In genomic region chr22:33844273-33844672, GRCh38 we compare ENCODE assay signal across 26 cellular contexts.
DNase-seq lines count a peak whose midpoint lies in the region; ATAC-seq, FAIRE-seq and TF ChIP-seq lines count a peak whose summit lies in the region.
"Had no signal": no experiment of that assay in that cellular context is flagged by ENCODE, and none has a peak within 500 bp of the region (broad histone marks: within the 10 kb centered on the region; RNA-seq: fewer than 3 reads in every experiment).

No MANE protein-coding gene starts in this region.

- peak; percentile 21 for ATAC-seq in Right ventricle myocardium inferior
- ATAC-seq: K562; stimulated activated naive CD8-positive, alpha-beta T cell treated with anti-CD3 and anti-CD28 coated beads, Interleukin-15, Interleukin-2, amounts not matched to agents 100 U/mL and 50 U/mL, for 24 hours had no signal

- FAIRE-seq in bronchial epithelial cell (lab: Jason Lieb, UNC): peak; percentile 55
- FAIRE-seq: GM12891, K562, urothelium cell line had no signal

- 18% methylated on average over 6 of the region's 6 CpGs for WGBS in mesenchymal stem cell

- H4K91ac ChIP-seq in mesenchymal stem cell (ENCODE audit: low read length): no peak overlapping the region

- H3K4me2 ChIP-seq in mesenchymal stem cell (ENCODE audit: low read length, poor library complexity, severe bottlenecking): no peak overlapping the region

- H3K27ac ChIP-seq in left ventricle myocardium inferior (replicated peaks) (no peak overlapping the region), HEK293 (ENCODE audit: extremely low read depth, low read depth, low read length) (no peak overlapping the region), mesenchymal stem cell (ENCODE audit: low read length, poor library complexity, severe bottlenecking) (no peak overlapping the region)
- H3K27ac ChIP-seq: BLaER1 treated with 17β-estradiol and CSF1 and Interleukin-3, amounts not matched to agents 10 nM and 100 nM; Peyer's patch; prostate gland; SJCRH30; testis had no signal

- no peak overlapping the region for H2BK5ac ChIP-seq in mesenchymal stem cell (ENCODE audit: low read depth, low read length, poor library complexity, severe bottlenecking)

- no peak overlapping the region for H2BK120ac ChIP-seq in mesenchymal stem cell (ENCODE audit: low read depth, low read length)

- intact Hi-C loops in Right ventricle myocardium inferior (cut with DNase I): no loop called here
- intact Hi-C loops in left ventricle myocardium inferior (cut with micrococcal nuclease): no loop called here

- POLR2A ChIA-PET in HEK293 (lab: Yijun Ruan, JAX): no interaction called here

- H3K79me1 ChIP-seq in mesenchymal stem cell (replicated peaks; ENCODE audit: low read length, poor library complexity, severe bottlenecking): peaks cover 1% of the 10 kb centered on the region

- no peak overlapping the region for H2BK15ac ChIP-seq in mesenchymal stem cell (ENCODE audit: low read depth, poor library complexity, severe bottlenecking)

- peak overlapping the region; percentile 93 for H4K8ac ChIP-seq in mesenchymal stem cell (ENCODE audit: low read length)

- H3K27me3 ChIP-seq in left ventricle myocardium inferior (ENCODE audit: low read depth) (no peaks in the 10 kb centered on the region), bronchial epithelial cell (ENCODE audit: control insufficient read depth, insufficient read depth, low read length) (no peaks in the 10 kb centered on the region), mesenchymal stem cell (ENCODE audit: control insufficient read depth in 1 of 2, insufficient read depth in 1 of 2, low read length in 2 of 2) (no peaks in the 10 kb centered on the region)
- H3K27me3 ChIP-seq: BLaER1 treated with 17β-estradiol and CSF1 and Interleukin-3, amounts not matched to agents 10 nM and 100 nM; MG63; Peyer's patch; SJCRH30; testis had no signal

- H3K36me3 ChIP-seq in left ventricle myocardium inferior (no peaks in the 10 kb centered on the region), HEK293 (ENCODE audit: control insufficient read depth in 2 of 2, insufficient read depth in 1 of 2, low read length in 2 of 2) (no peaks in the 10 kb centered on the region), bronchial epithelial cell (ENCODE audit: control insufficient read depth, insufficient read depth, low read length) (no peaks in the 10 kb centered on the region), mesenchymal stem cell (ENCODE audit: control insufficient read depth in 1 of 2, insufficient read depth in 2 of 2, low read depth in 1 of 2, low read length in 2 of 2) (no peaks in the 10 kb centered on the region)
- H3K36me3 ChIP-seq: MG63, Peyer's patch, prostate gland, SJCRH30 had no signal

- H3K9ac ChIP-seq in mesenchymal stem cell (ENCODE audit: low read length): no peak overlapping the region
- H3K9ac ChIP-seq: BLaER1 treated with 17β-estradiol and CSF1 and Interleukin-3, amounts not matched to agents 10 nM and 100 nM had no signal

- H3K4me3 ChIP-seq in left ventricle myocardium inferior (no peak overlapping the region), HEK293 (ENCODE audit: low read depth, low read length) (no peak overlapping the region), bronchial epithelial cell (ENCODE audit: low read depth, low read length) (no peak overlapping the region), mesenchymal stem cell (ENCODE audit: insufficient read depth in 1 of 2, low read depth in 1 of 2, low read length in 2 of 2) (no peak overlapping the region)
- H3K4me3 ChIP-seq: BLaER1 treated with 17β-estradiol and CSF1 and Interleukin-3, amounts not matched to agents 10 nM and 100 nM; K562; MG63; Peyer's patch; prostate gland; SJCRH30; testis had no signal

- in situ Hi-C loops in KBM-7 (cut with MboI; ENCODE audit: low pct_unique_long_range_greater_than_20kb, low sequenced_read_pairs): no loop called here

- H3K23ac ChIP-seq in mesenchymal stem cell (ENCODE audit: low read length in 2 of 2): no peak overlapping the region

- CTCF ChIA-PET in HEK293 (lab: Yijun Ruan, JAX): no interaction called here

- H2AK5ac ChIP-seq in mesenchymal stem cell (ENCODE audit: low read length, severe bottlenecking): no peak overlapping the region

- DNase-seq in Right ventricle myocardium inferior (ENCODE audit: missing footprints) (no peak), left ventricle myocardium inferior (no peak), bronchial epithelial cell (ENCODE audit: low read depth) (no peak), mesenchymal stem cell (peak; percentile 58), KBM-7 (no peak), NCI-H524 treated with DMSO at 0.1 percent for 48 hours (lab: John Stamatoyannopoulos, UW) (no peak)
- DNase-seq in activated T-cell treated with anti-CD3 and anti-CD28 coated beads, Interleukin-2, amount 50 U/mL, for 1 hour: no peak
- DNase-seq: activated CD4-positive, alpha-beta T cell treated with anti-CD3 and anti-CD28 coated beads, Interleukin-2, amount 50 U/mL, for 4 hours; activated naive CD4-positive, alpha-beta T cell treated with anti-CD3 and anti-CD28 coated beads, Interleukin-2, amount 10 ng/mL, durations not matched to agents 7 days and 5 days; COR-L47; effector memory CD4-positive, alpha-beta T cell; EL; glutamatergic neuron; MG63; NCI-H2107; NCI-H526; Peyer's patch; stimulated activated naive CD8-positive, alpha-beta T cell treated with anti-CD3 and anti-CD28 coated beads, Interleukin-15, Interleukin-2, amounts not matched to agents 100 U/mL and 50 U/mL, for 24 hours; testis had no signal

- H3K4me1 ChIP-seq in left ventricle myocardium inferior: peaks cover 65% of the 10 kb centered on the region
- no peaks in the 10 kb centered on the region for H3K4me1 ChIP-seq in HEK293 (ENCODE audit: control insufficient read depth, insufficient read depth, low read length)
- H3K4me1 ChIP-seq in mesenchymal stem cell (ENCODE audit: control insufficient read depth, insufficient read depth, low read depth, low read length): peaks cover 2% of the 10 kb centered on the region
- H3K4me1 ChIP-seq: Peyer's patch, prostate gland, SJCRH30 had no signal

- H3K9me3 ChIP-seq in left ventricle myocardium inferior (replicated peaks): no peaks in the 10 kb centered on the region
- no peaks in the 10 kb centered on the region for H3K9me3 ChIP-seq in HEK293 (ENCODE audit: control insufficient read depth, insufficient read depth, low read depth, low read length)
- no peaks in the 10 kb centered on the region for H3K9me3 ChIP-seq in mesenchymal stem cell (ENCODE audit: control insufficient read depth, low read length)
- H3K9me3 ChIP-seq: MG63, Peyer's patch, prostate gland, SJCRH30, testis had no signal

- H2AFZ ChIP-seq in mesenchymal stem cell (ENCODE audit: low read depth, low read length): no peak overlapping the region

- H3K18ac ChIP-seq in mesenchymal stem cell (ENCODE audit: low read depth in 1 of 2, low read length in 2 of 2): peak overlapping the region in 1 of 2 experiments; percentile 25

- no peak overlapping the region for H3K14ac ChIP-seq in mesenchymal stem cell (ENCODE audit: low read length in 2 of 2)

- no peak overlapping the region for H3K4ac ChIP-seq in mesenchymal stem cell (ENCODE audit: low read depth in 1 of 2, low read length in 2 of 2)

- TF ChIP-seq CTCF in left ventricle myocardium inferior (IDR thresholded peaks at IDR 0.05; ENCODE audit: borderline replicate concordance) (no peak), HEK293 (tag by site-specific recombination; IDR thresholded peaks at IDR 0.05) (no peak), bronchial epithelial cell (IDR thresholded peaks at IDR 0.05; ENCODE audit: insufficient read depth, low read length, severe bottlenecking) (no peak)

- H2BK12ac ChIP-seq in mesenchymal stem cell (ENCODE audit: low read length in 2 of 2): no peak overlapping the region

TF ChIP-seq in HEK293, 187 proteins besides CTCF, POLR2A, EP300 and RAD21:
- TF ChIP-seq TCF7L2 (IDR thresholded peaks at IDR 0.05; ENCODE audit: borderline replicate concordance, low read depth, low read length) (peak; percentile 62; the same call in 1 of the 2 replicates), ZNF16 (tag by site-specific recombination; IDR thresholded peaks at IDR 0.05; ENCODE audit: low read depth) (no peak), ZNF248 (tag by site-specific recombination; IDR thresholded peaks at IDR 0.05) (no peak)
TF ChIP-seq in HEK293: peak in this region for 1.
